In the genomic region with DNA sequence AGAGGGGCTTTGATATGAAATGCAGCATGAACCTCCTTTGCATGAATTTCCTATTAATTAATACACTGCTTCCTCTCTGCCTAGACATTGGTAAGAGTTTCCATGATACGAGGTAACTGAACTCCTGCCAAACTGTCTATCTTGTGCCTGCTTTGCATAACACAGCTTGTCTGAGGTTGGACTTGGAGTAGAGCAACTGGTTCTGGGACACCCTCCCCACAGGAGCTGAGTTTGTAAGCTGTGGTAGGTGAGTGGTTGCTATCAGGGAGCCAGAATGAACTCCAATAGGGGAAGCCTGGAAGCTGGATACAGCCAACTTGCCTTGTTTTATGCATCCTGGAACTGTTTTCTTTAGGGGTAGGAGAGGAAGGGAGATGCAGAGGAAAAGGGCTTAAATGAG, we compare ENCODE assay signal across 1 cellular context.
TF ChIP-seq lines count a peak whose summit lies in the region.

No MANE protein-coding gene starts in this region.

TF ChIP-seq in K562, 482 proteins besides CTCF, POLR2A, EP300 and RAD21 (continued from another document):
- no peak for TF ChIP-seq MYBL2 (IDR thresholded peaks at IDR 0.05; ENCODE audit: low read depth)
- no peak for TF ChIP-seq MYBL2 (CRISPR knock-in tag; IDR thresholded peaks at IDR 0.05; ENCODE audit: borderline replicate concordance)
TF ChIP-seq in K562: peak in this region for 0.
